In genomic region chrX:53266175-53266574, GRCh38 we compare ENCODE assay signal across 16 cellular contexts. TPM values are rescaled to one million over a fixed set of nuclear protein-coding genes. Genes with fewer than 3 reads are reported as not detected.
A peak's percentile ranks its signal among the peaks of the same experiment; 100 is the strongest.
DNase-seq lines count a peak whose midpoint lies in the region; ATAC-seq, FAIRE-seq and TF ChIP-seq lines count a peak whose summit lies in the region.
"Had no signal": no experiment of that assay in that cellular context is flagged by ENCODE, and none has a peak within 500 bp of the region (broad histone marks: within the 10 kb centered on the region; RNA-seq: fewer than 3 reads in every experiment).

No MANE protein-coding gene starts in this region.

- H3K9me1 ChIP-seq in K562 (ENCODE audit: control insufficient read depth, insufficient read depth, low read length): no peaks in the 10 kb centered on the region

- no peaks in the 10 kb centered on the region for H3K79me2 ChIP-seq in K562 (ENCODE audit: control insufficient read depth, insufficient read depth, low read length)

- no peaks in the 10 kb centered on the region for H3K9me3 Mint-ChIP-seq in stimulated activated effector memory CD8-positive, alpha-beta T cell treated with anti-CD3 and anti-CD28 coated beads, Interleukin-12 subunit alpha, Interleukin-12 subunit beta, amount 100 ng/mL, for 72 hours
- H3K9me3 Mint-ChIP-seq: immature natural killer cell, neural crest cell had no signal

- BruUV-seq in K562 (replicated peaks; lab: Mats Ljungman, UMichigan): no TSS peak

- TF ChIP-seq CTCF in K562 (IDR thresholded peaks at IDR 0.05 in 2 of 3, conservative IDR thresholded peaks at IDR 0.05 in 1 of 3; ENCODE audit: insufficient read depth in 2 of 3, low read depth in 1 of 3, low read length in 3 of 3): no peak

- peak overlapping the region; percentile 26 for H3K27ac Mint-ChIP-seq in stimulated activated effector memory CD8-positive, alpha-beta T cell treated with anti-CD3 and anti-CD28 coated beads, Interleukin-12 subunit alpha, Interleukin-12 subunit beta, amount 100 ng/mL, for 72 hours
- H3K27ac Mint-ChIP-seq: immature natural killer cell had no signal

- peak overlapping the region in 1 of 2 experiments; percentile 77; a peak in 2 of 4 replicates for H3K9ac ChIP-seq in K562 (ENCODE audit: insufficient read depth in 1 of 2, low read depth in 2 of 2, low read length in 2 of 2)

- FAIRE-seq in K562 (lab: Jason Lieb, UNC): no peak

- TF ChIP-seq EP300 in K562 (IDR thresholded peaks at IDR 0.05; ENCODE audit: low read length): no peak

- TF ChIP-seq RAD21 in K562 (CRISPR knock-in tag; conservative IDR thresholded peaks at IDR 0.05 in 1 of 2, IDR thresholded peaks at IDR 0.05 in 1 of 2): no peak

- intact Hi-C loops in K562 (cut with micrococcal nuclease): no loop called here

- H3K36me3 Mint-ChIP-seq in stimulated activated effector memory CD8-positive, alpha-beta T cell treated with anti-CD3 and anti-CD28 coated beads, Interleukin-12 subunit alpha, Interleukin-12 subunit beta, amount 100 ng/mL, for 72 hours: peaks cover 6% of the 10 kb centered on the region
- H3K36me3 Mint-ChIP-seq: immature natural killer cell had no signal

- H2AFZ ChIP-seq in K562 (ENCODE audit: low read depth, low read length): peak overlapping the region; percentile 40; the same call in 1 of the 2 replicates

- no peaks in the 10 kb centered on the region for H3K27me3 ChIP-seq in K562 (ENCODE audit: control insufficient read depth in 2 of 2, insufficient read depth in 2 of 2, low read length in 2 of 2)
- H3K27me3 ChIP-seq: gastroesophageal sphincter, Peyer's patch had no signal

- H3K9me3 ChIP-seq in K562 (replicated peaks; ENCODE audit: control insufficient read depth, insufficient read depth, low read depth, low read length): no peaks in the 10 kb centered on the region
- H3K9me3 ChIP-seq: gastroesophageal sphincter, Peyer's patch, stomach had no signal

- H4K20me1 ChIP-seq in K562 (replicated peaks; ENCODE audit: control insufficient read depth, insufficient read depth, low read length): no peaks in the 10 kb centered on the region

- peaks cover 38 to 47% of the 10 kb centered on the region in 2 experiments; a peak in 4 of 5 replicates for H3K4me1 ChIP-seq in K562 (replicated peaks in 1 of 2; ENCODE audit: control insufficient read depth in 2 of 2, insufficient read depth in 2 of 2, low read length in 2 of 2)
- H3K4me1 ChIP-seq: gastroesophageal sphincter, Peyer's patch had no signal

- H3K36me3 ChIP-seq in K562 (ENCODE audit: control insufficient read depth, insufficient read depth, low read length): peaks cover 2% of the 10 kb centered on the region; the same call in 1 of the 3 replicates
- H3K36me3 ChIP-seq: gastroesophageal sphincter, Peyer's patch, stomach had no signal

- peak; percentile 18 for DNase-seq in Caki2 (ENCODE audit: low read depth)
- DNase-seq in K562 (ENCODE audit: extremely low read depth in 1 of 4, low spot score in 3 of 4): no peak
- DNase-seq in left kidney (ENCODE audit: low read depth, low spot score): peak; percentile 29
- no peak for DNase-seq in stimulated activated effector memory CD8-positive, alpha-beta T cell treated with anti-CD3 and anti-CD28 coated beads, Interleukin-12 subunit alpha, Interleukin-12 subunit beta, amount 100 ng/mL, for 72 hours (ENCODE audit: low spot score in 2 of 2)
- DNase-seq in NCI-H1048 (lab: John Stamatoyannopoulos, UW): no peak
- DNase-seq in KBM-7: no peak
- DNase-seq in ureter (ENCODE audit: low spot score): no peak
- no peak for DNase-seq in occipital lobe (lab: John Stamatoyannopoulos, UW)
- DNase-seq: activated naive CD4-positive, alpha-beta T cell treated with Interleukin-2 at 50 U/mL for 16 hours; cortex of kidney; immature natural killer cell; Kasumi-1; stomach had no signal

- H3K4me3 Mint-ChIP-seq in stimulated activated effector memory CD8-positive, alpha-beta T cell treated with anti-CD3 and anti-CD28 coated beads, Interleukin-12 subunit alpha, Interleukin-12 subunit beta, amount 100 ng/mL, for 72 hours: no peak overlapping the region
- H3K4me3 Mint-ChIP-seq: immature natural killer cell, neural crest cell had no signal

- H3K4me2 ChIP-seq in K562 (ENCODE audit: insufficient read depth, low read length): peak overlapping the region; percentile 25

- 49% methylated on average over 5 of the region's 5 CpGs for WGBS in K562 (ENCODE audit: insufficient coverage, low coverage, missing lambda C conversion rate)

- H3K27ac ChIP-seq in K562 (ENCODE audit: extremely low read depth, low read depth, low read length): peak overlapping the region; percentile 39; the same call in 1 of the 3 replicates
- H3K27ac ChIP-seq: gastroesophageal sphincter had no signal

- in situ Hi-C loops in Caki2 (cut with HindIII; ENCODE audit: low pct_unique_long_range_greater_than_20kb, low sequenced_read_pairs): no loop called here
- in situ Hi-C loops in K562 (cut with MboI): no loop called here
- in situ Hi-C loops in KBM-7 (cut with MboI; ENCODE audit: low pct_unique_long_range_greater_than_20kb, low sequenced_read_pairs): no loop called here

- H3K4me3 ChIP-seq in K562: no peak overlapping the region
- H3K4me3 ChIP-seq: gastroesophageal sphincter, Peyer's patch, stomach had no signal

- CTCF ChIA-PET in K562 (lab: Yijun Ruan, JAX; ENCODE audit: low intra/inter-chr PET ratio): no interaction called here

- no peak for TF ChIP-seq POLR2A in K562 (conservative IDR thresholded peaks at IDR 0.05)

- no peak for ATAC-seq in K562
- ATAC-seq in stimulated activated effector memory CD8-positive, alpha-beta T cell treated with anti-CD3 and anti-CD28 coated beads, Interleukin-12 subunit alpha, Interleukin-12 subunit beta, amount 100 ng/mL, for 72 hours: no peak
- ATAC-seq: gastroesophageal sphincter had no signal

- H3K4me1 Mint-ChIP-seq in stimulated activated effector memory CD8-positive, alpha-beta T cell treated with anti-CD3 and anti-CD28 coated beads, Interleukin-12 subunit alpha, Interleukin-12 subunit beta, amount 100 ng/mL, for 72 hours: peaks cover 42% of the 10 kb centered on the region

- POLR2A ChIA-PET in K562 (lab: Yijun Ruan, JAX): no interaction called here

TF ChIP-seq in K562, 482 proteins besides CTCF, POLR2A, EP300 and RAD21:
- TF ChIP-seq BCOR (IDR thresholded peaks at IDR 0.05): no peak
- TF ChIP-seq C11orf30 (IDR thresholded peaks at IDR 0.05; ENCODE audit: low read depth): no peak
- no peak for TF ChIP-seq SNIP1 (IDR thresholded peaks at IDR 0.05; ENCODE audit: low read depth)
- TF ChIP-seq RBM22 (IDR thresholded peaks at IDR 0.05; ENCODE audit: low read depth, low read length, poor library complexity, severe bottlenecking): no peak

RNA-seq across cellular contexts. Expression of gene IQSEC2, which starts 15.2 kb away (rescaled TPM):
- 7.1 and 9.9 TPM in 2 replicates for total RNA-seq in Caki2 (2014; rRNA removed; shearing (Covaris generic); ENCODE audit: low replicate concordance)
- 57.2 and 111 TPM in 2 replicates for total RNA-seq in K562 (2011; cell fraction: chromatin; rRNA removed; ENCODE audit: low replicate concordance)
- 39.6 and 44.2 TPM in 2 replicates for total RNA-seq in K562 (2011; cell fraction: nucleolus; rRNA removed)
- 63.2 and 85.5 TPM in 2 replicates for total RNA-seq in K562 (2011; cell fraction: nucleoplasm; rRNA removed)
- total RNA-seq in K562 (2014; rRNA removed) (18.9 and 20.1 TPM in 2 replicates), K562 (2014; rRNA removed; fragmentation: Illumina TruSeq; extraction: Trizol) (12.3 TPM in 2 replicates), K562 (2015; rRNA removed; fragmentation: Illumina TruSeq; extraction: Trizol) (10.5 and 11.5 TPM in 2 replicates), K562 (2021) (35.9 and 41.8 TPM in 2 replicates), ureter (31.7 TPM), occipital lobe (8.6 TPM)
- polyA plus RNA-seq in K562 (2011; rRNA removed) (23.9 and 25.8 TPM in 2 replicates), K562 (2014; fragmentation: Illumina TruSeq; extraction: Trizol) (31.4 and 32.8 TPM in 2 replicates), K562 (2014; fragmentation: Nextera tagmentation; extraction: Ambion mirVana) (1 to 10 TPM; 2.7 to 2.8 TPM), K562 (2014; rRNA removed) (25.6 and 29.4 TPM in 2 replicates)
- polyA plus RNA-seq in K562 (2011; cell fraction: cytosol; rRNA removed): 17.7 and 23.5 TPM in 2 replicates
- polyA plus RNA-seq in K562 (2011; cell fraction: nucleus; rRNA removed): 55.7 and 92.8 TPM in 2 replicates
- 24.4 and 70.9 TPM in 2 replicates for polyA plus RNA-seq in K562 (2012)
- 14.2 and 18.2 TPM in 2 replicates for polyA minus RNA-seq in K562 (2011; rRNA and poly(A)+ RNA removed)
- polyA minus RNA-seq in K562 (2011; cell fraction: cytosol; rRNA and poly(A)+ RNA removed): 16.8 and 18.3 TPM in 2 replicates
- polyA minus RNA-seq in K562 (2011; cell fraction: nucleus; rRNA and poly(A)+ RNA removed): 32.3 and 34.9 TPM in 2 replicates

RNA-seq across cellular contexts. Expression of gene KDM5C, which starts 41.2 kb away (rescaled TPM):
- total RNA-seq in Caki2 (2014; rRNA removed; shearing (Covaris generic); ENCODE audit: low replicate concordance): 64.8 and 144 TPM in 2 replicates
- total RNA-seq in K562 (2011; cell fraction: chromatin; rRNA removed; ENCODE audit: low replicate concordance): 402 and 573 TPM in 2 replicates
- total RNA-seq in K562 (2011; cell fraction: nucleolus; rRNA removed): 257 and 272 TPM in 2 replicates
- total RNA-seq in K562 (2011; cell fraction: nucleoplasm; rRNA removed): 184 and 231 TPM in 2 replicates
- total RNA-seq in K562 (2014; rRNA removed): 61.1 and 82.1 TPM in 2 replicates
- 44.5 and 53.1 TPM in 2 replicates for total RNA-seq in K562 (2014; rRNA removed; fragmentation: Illumina TruSeq; extraction: Trizol)
- 41.4 and 43.4 TPM in 2 replicates for total RNA-seq in K562 (2015; rRNA removed; fragmentation: Illumina TruSeq; extraction: Trizol)
- total RNA-seq in K562 (2021): 110 and 136 TPM in 2 replicates
- polyA plus RNA-seq in K562 (2011; rRNA removed): 52.4 and 82.6 TPM in 2 replicates
- 45.7 and 53.1 TPM in 2 replicates for polyA plus RNA-seq in K562 (2011; cell fraction: cytosol; rRNA removed)
- 311 and 369 TPM in 2 replicates for polyA plus RNA-seq in K562 (2011; cell fraction: nucleus; rRNA removed)
- 64.3 and 71.8 TPM in 2 replicates for polyA plus RNA-seq in K562 (2012)
- 59.1 and 66.6 TPM in 2 replicates for polyA plus RNA-seq in K562 (2014; fragmentation: Illumina TruSeq; extraction: Trizol)
- under 1 TPM; 0.62 to 0.83 TPM for polyA plus RNA-seq in K562 (2014; fragmentation: Nextera tagmentation; extraction: Ambion mirVana)
- polyA plus RNA-seq in K562 (2014; rRNA removed): 44.0 and 64.7 TPM in 2 replicates
- 81.5 and 92.7 TPM in 2 replicates for polyA minus RNA-seq in K562 (2011; rRNA and poly(A)+ RNA removed)
- polyA minus RNA-seq in K562 (2011; cell fraction: cytosol; rRNA and poly(A)+ RNA removed): 71.3 and 80.0 TPM in 2 replicates
- 113 and 144 TPM in 2 replicates for polyA minus RNA-seq in K562 (2011; cell fraction: nucleus; rRNA and poly(A)+ RNA removed)
- 163 TPM for total RNA-seq in ureter
- total RNA-seq in occipital lobe: 103 TPM

Comparison
In these comparisons a context has a peak if more than half of its experiments do, and no peak if none do; other contexts are left out.
1. DNase-seq: peak in Caki2 (single experiment) and left kidney (single experiment); none in K562 (0 of 4), stimulated activated effector memory CD8-positive, alpha-beta T cell treated with anti-CD3 and anti-CD28 coated beads, Interleukin-12 subunit alpha, Interleukin-12 subunit beta, amount 100 ng/mL, for 72 hours (0 of 2), NCI-H1048 (single experiment), KBM-7 (single experiment), ureter (single experiment) and occipital lobe (single experiment).